30 cellular contexts compared by ENCODE assay signal in genomic region chr7:88183051-88183450, GRCh38.
"Had no signal": no experiment of that assay in that cellular context is flagged by ENCODE, and none has a peak within 500 bp of the region (broad histone marks: within the 10 kb centered on the region; RNA-seq: fewer than 3 reads in every experiment).

No MANE protein-coding gene starts in this region.

- ATAC-seq: heart right ventricle; left cardiac atrium; left lung; natural killer cell; psoas muscle; right lobe of liver; stimulated activated naive B cell treated with anti-CD40 and anti-IgM and Interleukin-4, amounts not matched to agents 10 μg/mL and 1 μg/mL and 100 μg/mL, for 72 hours; stimulated activated naive CD8-positive, alpha-beta T cell treated with anti-CD3 and anti-CD28 coated beads, Interleukin-15, Interleukin-2, amounts not matched to agents 100 U/mL and 50 U/mL, for 24 hours had no signal

- H3K4me1 ChIP-seq: heart right ventricle, left lung, lower lobe of right lung, neural progenitor cell, parathyroid adenoma, psoas muscle, right atrium auricular region, right lobe of liver, stomach, testis, thyroid gland, transverse colon, uterus had no signal

- H3K27ac ChIP-seq: heart right ventricle, hepatocyte, left lung, lower lobe of right lung, neural progenitor cell, neutrophil, parathyroid adenoma, psoas muscle, right atrium auricular region, right lobe of liver, stomach, testis, thyroid gland, transverse colon, uterus had no signal

- H3K27me3 ChIP-seq: heart right ventricle, hepatocyte, left lung, neural progenitor cell, neutrophil, right atrium auricular region, right lobe of liver, stomach, testis, thyroid gland, transverse colon, uterus had no signal

- H3K9ac ChIP-seq: neural progenitor cell, parathyroid adenoma had no signal

- DNase-seq: heart right ventricle; kidney glomerular epithelial cell; left cardiac atrium; left lung; lower lobe of right lung; mammary epithelial cell; mesenchymal stem cell; naive B cell; natural killer cell; nephron progenitor cell; occipital lobe; psoas muscle; right lobe of liver; stimulated activated CD4-positive, alpha-beta T cell treated with anti-CD3 and anti-CD28 coated beads, Interleukin-12 subunit alpha, Interleukin-12 subunit beta, amount 100 ng/mL, for 4 hours; stimulated activated CD4-positive, alpha-beta T cell treated with anti-CD3 and anti-CD28 coated beads, Interleukin-15, amount 100 ng/mL, for 24 hours; stimulated activated CD4-positive, alpha-beta T cell treated with anti-CD3 and anti-CD28 coated beads, Interleukin-2, amount 100 ng/mL, for 24 hours; stimulated activated CD4-positive, alpha-beta T cell treated with anti-CD3 and anti-CD28 coated beads, Interleukin-4, amount 100 ng/mL, for 1 hour; stimulated activated naive B cell treated with anti-CD40 and anti-IgM and Interleukin-4, amounts not matched to agents 10 μg/mL and 1 μg/mL and 100 μg/mL, for 72 hours; stimulated activated naive CD8-positive, alpha-beta T cell treated with anti-CD3 and anti-CD28 coated beads, Interleukin-15, Interleukin-2, amounts not matched to agents 100 U/mL and 50 U/mL, for 24 hours; stomach; testis; thyroid gland; transverse colon; uterus had no signal

- FAIRE-seq: keratinocyte had no signal

- H3K4me3 ChIP-seq: heart right ventricle, hepatocyte, left lung, lower lobe of right lung, neural progenitor cell, psoas muscle, right atrium auricular region, right lobe of liver, stomach, testis, thyroid gland, transverse colon, uterus had no signal

- H3K9me3 ChIP-seq: heart right ventricle, left lung, lower lobe of right lung, neutrophil, psoas muscle, right atrium auricular region, right lobe of liver, stomach, testis, thyroid gland, transverse colon, uterus had no signal

- H2AFZ ChIP-seq: hepatocyte, neural progenitor cell, parathyroid adenoma had no signal

- H3K4me2 ChIP-seq: hepatocyte, neural progenitor cell had no signal

- H3K36me3 ChIP-seq: heart right ventricle, left lung, lower lobe of right lung, neural progenitor cell, neutrophil, right atrium auricular region, right lobe of liver, stomach, thyroid gland, transverse colon, uterus had no signal

- H3K79me2 ChIP-seq: hepatocyte, parathyroid adenoma had no signal
